Comparison of ENCODE assay signal across 15 cellular contexts in genomic region chr11:117912497-117912896, GRCh38. TPM values are rescaled to one million over a fixed set of nuclear protein-coding genes. Genes with fewer than 3 reads are reported as not detected.
A peak's percentile ranks its signal among the peaks of the same experiment; 100 is the strongest.
DNase-seq lines count a peak whose midpoint lies in the region; ATAC-seq and TF ChIP-seq lines count a peak whose summit lies in the region.
"Had no signal": no experiment of that assay in that cellular context is flagged by ENCODE, and none has a peak within 500 bp of the region (broad histone marks: within the 10 kb centered on the region; RNA-seq: fewer than 3 reads in every experiment).

No MANE protein-coding gene starts in this region.

- H3K4me2 ChIP-seq in H9 (ENCODE audit: insufficient read depth, insufficient read length, low read length), result no peak overlapping the region
- H3K4me2 ChIP-seq: BLaER1 treated with 17β-estradiol and CSF1 and Interleukin-3, amounts not matched to agents 10 nM and 100 nM had no signal

- no peak overlapping the region for H3K14ac ChIP-seq in H9 (ENCODE audit: insufficient read depth, low read length)

- CTCF ChIA-PET in activated naive CD4-positive, alpha-beta T cell treated with anti-CD3 and anti-CD28 coated beads, Interleukin-2, amount 10 ng/mL, durations not matched to agents 7 days and 5 days (lab: Charles Lee), result interaction anchor here (1.2 kb wide), 1 partner anchor 35 kb away, joined by 6 read pairs; no protein-coding TSS in a partner anchor

- no peak overlapping the region for H3K9ac ChIP-seq in H9 (ENCODE audit: extremely low read depth, insufficient read length, low read length)
- H3K9ac ChIP-seq: BLaER1 treated with 17β-estradiol and CSF1 and Interleukin-3, amounts not matched to agents 10 nM and 100 nM had no signal

- no peak overlapping the region for H3T11ph ChIP-seq in H9 (ENCODE audit: low read length)

- no peak overlapping the region for H4K8ac ChIP-seq in H9 (replicated peaks; ENCODE audit: insufficient read length, low read depth, low read length)

- H4K5ac ChIP-seq in H9 (ENCODE audit: insufficient read length, low read depth, low read length), result no peak overlapping the region

- no peaks in the 10 kb centered on the region for H3K27me3 ChIP-seq in H9 (ENCODE audit: insufficient read depth, low read length)
- no peaks in the 10 kb centered on the region for H3K27me3 ChIP-seq in lower lobe of right lung (ENCODE audit: low read depth)
- H3K27me3 ChIP-seq: BLaER1 treated with 17β-estradiol and CSF1 and Interleukin-3, amounts not matched to agents 10 nM and 100 nM had no signal

- no peak overlapping the region for H3K4me3 Mint-ChIP-seq in activated naive CD4-positive, alpha-beta T cell treated with anti-CD3 and anti-CD28 coated beads, Interleukin-2, amount 10 ng/mL, durations not matched to agents 7 days and 5 days
- H3K4me3 Mint-ChIP-seq in H9 (no peak overlapping the region), glutamatergic neuron (ENCODE audit: unreplicated experiment) (no peak overlapping the region), osteocyte (ENCODE audit: unreplicated experiment) (no peak overlapping the region)
- H3K4me3 Mint-ChIP-seq: CD4-positive, CD25-positive, alpha-beta regulatory T cell had no signal

- no peak overlapping the region for H2AK5ac ChIP-seq in H9 (ENCODE audit: insufficient read length, low read length)

- no peak overlapping the region for H3K23ac ChIP-seq in H9 (ENCODE audit: insufficient read length, low read depth, low read length)

- H3K4me3 ChIP-seq in lower lobe of right lung, result no peak overlapping the region
- H3K4me3 ChIP-seq: BLaER1 treated with 17β-estradiol and CSF1 and Interleukin-3, amounts not matched to agents 10 nM and 100 nM had no signal

- DNase-seq in activated naive CD4-positive, alpha-beta T cell treated with anti-CD3 and anti-CD28 coated beads, Interleukin-2, amount 10 ng/mL, durations not matched to agents 7 days and 5 days, result peak; percentile 13
- no peak for DNase-seq in activated naive CD4-positive, alpha-beta T cell treated with Interleukin-2 at 50 U/mL for 16 hours
- peak; percentile 13 for DNase-seq in H9
- DNase-seq in glutamatergic neuron, result no peak
- peak; percentile 10 for DNase-seq in stimulated activated CD8-positive, alpha-beta memory T cell treated with anti-CD3 and anti-CD28 coated beads, Interleukin-4, amount 100 ng/mL, for 48 hours
- no peak for DNase-seq in lower lobe of right lung
- DNase-seq in osteocyte (ENCODE audit: extremely low spot score, unreplicated experiment), result no peak
- DNase-seq: ACHN; CD4-positive, CD25-positive, alpha-beta regulatory T cell; DMS53 had no signal

- intact Hi-C loops in lower lobe of right lung (cut with DNase I), result no loop called here

- no peak overlapping the region for H3K4ac ChIP-seq in H9 (ENCODE audit: low read depth, low read length)

- H2BK15ac ChIP-seq in H9 (ENCODE audit: low read depth, low read length), result no peak overlapping the region

- H4K20me1 ChIP-seq in H9 (ENCODE audit: control insufficient read depth, insufficient read depth, insufficient read length), result no peaks in the 10 kb centered on the region
- H4K20me1 ChIP-seq: BLaER1 treated with 17β-estradiol and CSF1 and Interleukin-3, amounts not matched to agents 10 nM and 100 nM had no signal

- peaks cover 42% of the 10 kb centered on the region for H3K27me3 Mint-ChIP-seq in activated naive CD4-positive, alpha-beta T cell treated with anti-CD3 and anti-CD28 coated beads, Interleukin-2, amount 10 ng/mL, durations not matched to agents 7 days and 5 days
- peaks cover 18% of the 10 kb centered on the region for H3K27me3 Mint-ChIP-seq in H9 (ENCODE audit: low read depth)
- H3K27me3 Mint-ChIP-seq in glutamatergic neuron (ENCODE audit: unreplicated experiment), result peaks cover 6% of the 10 kb centered on the region
- H3K27me3 Mint-ChIP-seq in osteocyte (ENCODE audit: unreplicated experiment), result peaks cover 40% of the 10 kb centered on the region
- H3K27me3 Mint-ChIP-seq: CD4-positive, CD25-positive, alpha-beta regulatory T cell had no signal

- H3K27ac Mint-ChIP-seq in activated naive CD4-positive, alpha-beta T cell treated with anti-CD3 and anti-CD28 coated beads, Interleukin-2, amount 10 ng/mL, durations not matched to agents 7 days and 5 days, result no peak overlapping the region
- H3K27ac Mint-ChIP-seq in H9 (peak overlapping the region in 1 of 3 experiments; percentile 30; a peak in 1 of 7 replicates), glutamatergic neuron (ENCODE audit: unreplicated experiment) (peak overlapping the region; percentile 31), osteocyte (ENCODE audit: unreplicated experiment) (no peak overlapping the region)
- H3K27ac Mint-ChIP-seq: CD4-positive, CD25-positive, alpha-beta regulatory T cell had no signal

- no peaks in the 10 kb centered on the region for H3K79me1 ChIP-seq in H9 (ENCODE audit: insufficient read depth, low read depth, low read length, poor library complexity, severe bottlenecking)

- no peak overlapping the region for H3K56ac ChIP-seq in H9 (ENCODE audit: insufficient read length, low read depth, low read length)

- H2BK5ac ChIP-seq in H9 (ENCODE audit: insufficient read length, low read length), result no peak overlapping the region

- H3K23me2 ChIP-seq in H9 (ENCODE audit: insufficient read length, low read depth, low read length, poor library complexity, severe bottlenecking), result no peaks in the 10 kb centered on the region

- no peak overlapping the region for H2BK12ac ChIP-seq in H9 (ENCODE audit: insufficient read length, low read depth, low read length)

- H2BK20ac ChIP-seq in H9 (ENCODE audit: low read depth, low read length, poor library complexity, severe bottlenecking), result no peak overlapping the region

- no peaks in the 10 kb centered on the region for H3K79me2 ChIP-seq in H9 (ENCODE audit: insufficient read depth, low read length)

- H2BK120ac ChIP-seq in H9 (ENCODE audit: low read depth, low read length, poor library complexity, severe bottlenecking), result no peak overlapping the region

- H3K27ac ChIP-seq in H9 (ENCODE audit: insufficient read length, low read depth, low read length) (no peak overlapping the region), lower lobe of right lung (no peak overlapping the region)
- H3K27ac ChIP-seq: BLaER1 treated with 17β-estradiol and CSF1 and Interleukin-3, amounts not matched to agents 10 nM and 100 nM; HL-60 had no signal

- no peaks in the 10 kb centered on the region for H3K9me3 Mint-ChIP-seq in activated naive CD4-positive, alpha-beta T cell treated with anti-CD3 and anti-CD28 coated beads, Interleukin-2, amount 10 ng/mL, durations not matched to agents 7 days and 5 days
- H3K9me3 Mint-ChIP-seq in H9, result no peaks in the 10 kb centered on the region
- peaks cover 4% of the 10 kb centered on the region for H3K9me3 Mint-ChIP-seq in glutamatergic neuron (ENCODE audit: unreplicated experiment)
- no peaks in the 10 kb centered on the region for H3K9me3 Mint-ChIP-seq in osteocyte (ENCODE audit: unreplicated experiment)
- H3K9me3 Mint-ChIP-seq: CD4-positive, CD25-positive, alpha-beta regulatory T cell had no signal

- H2AFZ ChIP-seq in H9 (ENCODE audit: low read length), result no peak overlapping the region

- H3K9me3 ChIP-seq in H9 (ENCODE audit: control insufficient read depth, low read depth, low read length), result no peaks in the 10 kb centered on the region
- H3K9me3 ChIP-seq in lower lobe of right lung, result no peaks in the 10 kb centered on the region
- H3K9me3 ChIP-seq: BLaER1 treated with 17β-estradiol and CSF1 and Interleukin-3, amounts not matched to agents 10 nM and 100 nM had no signal

- H3K4me1 Mint-ChIP-seq in activated naive CD4-positive, alpha-beta T cell treated with anti-CD3 and anti-CD28 coated beads, Interleukin-2, amount 10 ng/mL, durations not matched to agents 7 days and 5 days, result peaks cover 5% of the 10 kb centered on the region
- H3K4me1 Mint-ChIP-seq in H9 (peaks cover 4 to 18% of the 10 kb centered on the region in 2 experiments), glutamatergic neuron (ENCODE audit: low read depth, unreplicated experiment) (peaks cover 18% of the 10 kb centered on the region), osteocyte (ENCODE audit: unreplicated experiment) (peaks cover 4% of the 10 kb centered on the region)

- H3K36me3 Mint-ChIP-seq in activated naive CD4-positive, alpha-beta T cell treated with anti-CD3 and anti-CD28 coated beads, Interleukin-2, amount 10 ng/mL, durations not matched to agents 7 days and 5 days, result no peaks in the 10 kb centered on the region
- no peaks in the 10 kb centered on the region; a peak in 1 of 7 replicates for H3K36me3 Mint-ChIP-seq in H9 (ENCODE audit: insufficient read depth in 1 of 3, low read depth in 3 of 3)
- H3K36me3 Mint-ChIP-seq in glutamatergic neuron (ENCODE audit: unreplicated experiment), result no peaks in the 10 kb centered on the region
- no peaks in the 10 kb centered on the region for H3K36me3 Mint-ChIP-seq in osteocyte (ENCODE audit: unreplicated experiment)

- no peaks in the 10 kb centered on the region for H3K36me3 ChIP-seq in lower lobe of right lung
- H3K36me3 ChIP-seq: BLaER1 treated with 17β-estradiol and CSF1 and Interleukin-3, amounts not matched to agents 10 nM and 100 nM had no signal

- TF ChIP-seq CTCF in H9 (conservative IDR thresholded peaks at IDR 0.05) (no peak), glutamatergic neuron (IDR thresholded peaks at IDR 0.05; ENCODE audit: partially characterized antibody, unreplicated experiment) (no peak), lower lobe of right lung (IDR thresholded peaks at IDR 0.05) (no peak), osteocyte (IDR thresholded peaks at IDR 0.05) (no peak)

- H3K4me1 ChIP-seq in H9 (ENCODE audit: insufficient read depth, low read length) (no peaks in the 10 kb centered on the region), lower lobe of right lung (peaks cover 1% of the 10 kb centered on the region)

- ATAC-seq in lower lobe of right lung (no peak), GM21381 (IDR thresholded peaks at IDR 0.05; ENCODE audit: unreplicated experiment) (no peak)
- ATAC-seq: HCT116 had no signal

- H4K91ac ChIP-seq in H9 (ENCODE audit: insufficient read length, low read depth, low read length), result no peak overlapping the region

- H3K18ac ChIP-seq in H9 (ENCODE audit: insufficient read length, low read depth, low read length), result no peak overlapping the region

- WGBS in H9 (ENCODE audit: extremely low coverage, insufficient read length, low lambda C conversion rate), result no CpG with 5 or more reads among the region's 7 CpGs

RNA-seq across cellular contexts. Expression of gene TMPRSS13, which starts 16.7 kb away (rescaled TPM):
- total RNA-seq in H9 (2021) (0.35 and 0.50 TPM in 2 replicates), glutamatergic neuron (ENCODE audit: unreplicated experiment) (0.32 TPM), lower lobe of right lung (7.0 TPM), osteocyte (not detected in 2 replicates)
- total RNA-seq: A172 had no signal

RNA-seq across cellular contexts. Expression of gene FXYD6, which starts 36.0 kb away (rescaled TPM):
- total RNA-seq in H9 (2021) (16.3 and 18.3 TPM in 2 replicates), glutamatergic neuron (ENCODE audit: unreplicated experiment) (57.1 TPM), lower lobe of right lung (61.2 TPM), osteocyte (0.99 and 1.7 TPM in 2 replicates)
- total RNA-seq: CD4-positive, CD25-positive, alpha-beta regulatory T cell had no signal

Comparison
In these comparisons a context has a peak if more than half of its experiments do, and no peak if none do; other contexts are left out.
1. DNase-seq: peak in activated naive CD4-positive, alpha-beta T cell treated with anti-CD3 and anti-CD28 coated beads, Interleukin-2, amount 10 ng/mL, durations not matched to agents 7 days and 5 days (single experiment), H9 (single experiment) and stimulated activated CD8-positive, alpha-beta memory T cell treated with anti-CD3 and anti-CD28 coated beads, Interleukin-4, amount 100 ng/mL, for 48 hours (single experiment); none in activated naive CD4-positive, alpha-beta T cell treated with Interleukin-2 at 50 U/mL for 16 hours (single experiment), glutamatergic neuron (single experiment), lower lobe of right lung (single experiment) and osteocyte (single experiment).